In the genomic region with DNA sequence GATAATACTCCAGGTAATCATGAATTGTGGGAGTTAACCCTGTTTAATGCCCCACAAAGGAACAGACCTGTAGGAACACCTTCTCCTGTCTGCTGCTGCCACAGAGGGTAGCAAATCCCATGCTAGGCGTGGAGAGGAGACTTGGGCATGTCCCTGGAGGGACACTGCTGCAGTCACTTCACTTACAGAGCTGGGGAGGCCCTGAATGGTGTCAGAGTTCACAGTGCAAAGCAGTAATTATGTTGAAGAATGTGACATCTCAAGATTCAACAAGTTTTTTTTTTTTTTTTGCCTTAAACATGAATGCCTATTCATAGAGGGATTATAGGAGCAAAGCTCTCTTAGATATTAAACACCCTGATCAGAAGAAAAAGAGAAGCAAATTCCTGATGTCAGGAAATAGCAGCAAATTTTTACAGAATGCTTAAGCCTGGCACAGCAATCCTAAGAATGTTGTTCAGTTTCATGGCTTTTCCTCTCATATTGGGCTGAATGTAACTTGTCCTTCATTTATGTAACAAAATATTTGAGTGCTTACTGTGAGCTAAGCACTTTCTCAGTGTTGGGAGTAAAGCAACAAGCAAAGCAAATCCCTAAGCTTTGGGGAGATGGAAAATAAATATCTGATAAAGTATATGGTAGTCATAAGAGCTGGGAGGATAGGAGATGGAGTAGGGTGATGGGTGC, we compare ENCODE assay signal across 25 cellular contexts. TPM values are rescaled to one million over a fixed set of nuclear protein-coding genes. Genes with fewer than 3 reads are reported as not detected.
DNase-seq lines count a peak whose midpoint lies in the region; ATAC-seq and TF ChIP-seq lines count a peak whose summit lies in the region.
"Had no signal": no experiment of that assay in that cellular context is flagged by ENCODE, and none has a peak within 500 bp of the region (broad histone marks: within the 10 kb centered on the region; RNA-seq: fewer than 3 reads in every experiment).

No MANE protein-coding gene starts in this region.

- CTCF ChIA-PET in activated CD8-positive, alpha-beta T cell treated with anti-CD3 and anti-CD28 coated beads for 36 hours (lab: Charles Lee): interaction anchor here (1.3 to 1.7 kb wide), 3 partner anchors 10 to 35 kb away, joined by 3 to 6 read pairs (median 3); no protein-coding TSS in a partner anchor

- H3K27ac Mint-ChIP-seq in activated CD8-positive, alpha-beta T cell treated with anti-CD3 and anti-CD28 coated beads for 36 hours: no peak overlapping the region
- H3K27ac Mint-ChIP-seq: activated CD4-positive, alpha-beta T cell treated with anti-CD3 and anti-CD28 coated beads, Interleukin-2, amount 10 ng/mL, durations not matched to agents 24 days and 14 days; CD8-positive, alpha-beta T cell; dendritic cell treated with granulocyte-macrophage colony-stimulating factor and Interleukin-4, amounts not matched to agents 40 ng/mL and 50 ng/mL, for 4 days; natural killer cell; stimulated activated effector memory CD8-positive, alpha-beta T cell treated with anti-CD3 and anti-CD28 coated beads, Interleukin-12 subunit alpha, Interleukin-12 subunit beta, amount 100 ng/mL, for 72 hours; T-helper 17 cell had no signal

- H3F3A ChIP-seq in smooth muscle cell (ENCODE audit: low read depth): no peaks in the 10 kb centered on the region

- peaks cover 97% of the 10 kb centered on the region for H3K79me2 ChIP-seq in hepatocyte
- peaks cover 29% of the 10 kb centered on the region for H3K79me2 ChIP-seq in smooth muscle cell (ENCODE audit: low read depth)

- H3K9ac ChIP-seq in SK-N-MC (ENCODE audit: insufficient read length): no peak overlapping the region
- H3K9ac ChIP-seq in smooth muscle cell (ENCODE audit: low read depth): no peak overlapping the region

- no peak overlapping the region for H2AFZ ChIP-seq in hepatocyte
- no peak overlapping the region for H2AFZ ChIP-seq in smooth muscle cell (ENCODE audit: low read depth)

- 89% methylated on average over 1 of the region's 1 CpG for WGBS in hepatocyte (ENCODE audit: low lambda C conversion rate, missing lambda C conversion rate)
- WGBS in smooth muscle cell (ENCODE audit: low lambda C conversion rate): 69% methylated on average over 1 of the region's 1 CpG

- intact Hi-C loops in activated CD8-positive, alpha-beta T cell treated with anti-CD3 and anti-CD28 coated beads for 36 hours (cut with micrococcal nuclease): no loop called here

- H3K36me3 Mint-ChIP-seq in activated CD8-positive, alpha-beta T cell treated with anti-CD3 and anti-CD28 coated beads for 36 hours (ENCODE audit: low read depth): no peaks in the 10 kb centered on the region
- H3K36me3 Mint-ChIP-seq: CD8-positive, alpha-beta T cell; natural killer cell; stimulated activated effector memory CD8-positive, alpha-beta T cell treated with anti-CD3 and anti-CD28 coated beads, Interleukin-12 subunit alpha, Interleukin-12 subunit beta, amount 100 ng/mL, for 72 hours had no signal

- H3K9me3 ChIP-seq in SK-N-MC (ENCODE audit: low read depth, low read length) (no peaks in the 10 kb centered on the region), hepatocyte (ENCODE audit: low read depth) (no peaks in the 10 kb centered on the region), smooth muscle cell (replicated peaks; ENCODE audit: low read depth) (no peaks in the 10 kb centered on the region)
- H3K9me3 ChIP-seq: SJCRH30, testis had no signal

- TF ChIP-seq CTCF in hepatocyte (IDR thresholded peaks at IDR 0.05; ENCODE audit: poor library complexity) (no peak), smooth muscle cell (IDR thresholded peaks at IDR 0.05; ENCODE audit: borderline replicate concordance, insufficient read depth, poor library complexity, severe bottlenecking) (no peak), brain microvascular endothelial cell (IDR thresholded peaks at IDR 0.05; ENCODE audit: low read depth, low read length, missing control alignments) (no peak)
- TF ChIP-seq CTCF in activated CD8-positive, alpha-beta T cell treated with anti-CD3 and anti-CD28 coated beads for 36 hours (IDR thresholded peaks at IDR 0.05): no peak

- H3K4me2 ChIP-seq in hepatocyte (no peak overlapping the region), smooth muscle cell (peak overlapping the region; percentile 28)

- no peaks in the 10 kb centered on the region for H3K9me3 Mint-ChIP-seq in activated CD8-positive, alpha-beta T cell treated with anti-CD3 and anti-CD28 coated beads for 36 hours
- H3K9me3 Mint-ChIP-seq: activated CD4-positive, alpha-beta T cell treated with anti-CD3 and anti-CD28 coated beads, Interleukin-2, amount 10 ng/mL, durations not matched to agents 24 days and 14 days; CD8-positive, alpha-beta T cell; dendritic cell treated with granulocyte-macrophage colony-stimulating factor and Interleukin-4, amounts not matched to agents 40 ng/mL and 50 ng/mL, for 4 days; natural killer cell; stimulated activated effector memory CD8-positive, alpha-beta T cell treated with anti-CD3 and anti-CD28 coated beads, Interleukin-12 subunit alpha, Interleukin-12 subunit beta, amount 100 ng/mL, for 72 hours had no signal

- H3K27me3 ChIP-seq in hepatocyte: no peaks in the 10 kb centered on the region
- H3K27me3 ChIP-seq in smooth muscle cell (ENCODE audit: low read depth): no peaks in the 10 kb centered on the region
- no peaks in the 10 kb centered on the region for H3K27me3 ChIP-seq in brain microvascular endothelial cell (replicated peaks)
- H3K27me3 ChIP-seq: SJCRH30, testis had no signal

- no peak overlapping the region for H3K4me3 ChIP-seq in SK-N-MC
- H3K4me3 ChIP-seq in hepatocyte: no peak overlapping the region
- no peak overlapping the region for H3K4me3 ChIP-seq in smooth muscle cell
- H3K4me3 ChIP-seq in brain microvascular endothelial cell (ENCODE audit: low read depth, low read length): no peak overlapping the region
- H3K4me3 ChIP-seq: GM12878, SJCRH30, testis had no signal

- no peak for ATAC-seq in activated CD8-positive, alpha-beta T cell treated with anti-CD3 and anti-CD28 coated beads for 36 hours
- ATAC-seq: CD8-positive, alpha-beta T cell; GM12878; HepG2; natural killer cell; Panc1; stimulated activated effector memory CD8-positive, alpha-beta T cell treated with anti-CD3 and anti-CD28 coated beads, Interleukin-12 subunit alpha, Interleukin-12 subunit beta, amount 100 ng/mL, for 72 hours; T-helper 17 cell had no signal

- POLR2A ChIA-PET in activated CD8-positive, alpha-beta T cell treated with anti-CD3 and anti-CD28 coated beads for 36 hours (lab: Charles Lee): interaction anchor here (1.5 kb wide), 1 partner anchor 11 kb away, joined by 3 read pairs; no protein-coding TSS in a partner anchor

- H3K4me1 ChIP-seq in hepatocyte (ENCODE audit: insufficient read depth) (peaks cover 26% of the 10 kb centered on the region), smooth muscle cell (ENCODE audit: low read depth) (peaks cover 7% of the 10 kb centered on the region)
- H3K4me1 ChIP-seq: SJCRH30 had no signal

- peaks cover 4% of the 10 kb centered on the region for H3K4me1 Mint-ChIP-seq in activated CD8-positive, alpha-beta T cell treated with anti-CD3 and anti-CD28 coated beads for 36 hours (ENCODE audit: low read depth)
- H3K4me1 Mint-ChIP-seq: activated CD4-positive, alpha-beta T cell treated with anti-CD3 and anti-CD28 coated beads, Interleukin-2, amount 10 ng/mL, durations not matched to agents 24 days and 14 days; natural killer cell; stimulated activated effector memory CD8-positive, alpha-beta T cell treated with anti-CD3 and anti-CD28 coated beads, Interleukin-12 subunit alpha, Interleukin-12 subunit beta, amount 100 ng/mL, for 72 hours had no signal

- DNase-seq in GM03348 (ENCODE audit: low spot score): peak; percentile 44
- DNase-seq in SK-N-MC (ENCODE audit: low read depth, low spot score): no peak
- no peak for DNase-seq in hepatocyte (ENCODE audit: low spot score)
- DNase-seq in smooth muscle cell (lab: John Stamatoyannopoulos, UW; ENCODE audit: unreplicated experiment): no peak
- no peak for DNase-seq in activated CD8-positive, alpha-beta memory T cell treated with anti-CD3 and anti-CD28 coated beads, Interleukin-2, amount 50 U/mL, for 4 hours
- DNase-seq in hypothalamus (lab: John Stamatoyannopoulos, UW): no peak
- no peak for DNase-seq in activated CD8-positive, alpha-beta T cell treated with anti-CD3 and anti-CD28 coated beads for 36 hours
- no peak for DNase-seq in brain microvascular endothelial cell
- DNase-seq: activated CD4-positive, alpha-beta T cell treated with anti-CD3 and anti-CD28 coated beads, Interleukin-2, amount 10 ng/mL, durations not matched to agents 24 days and 14 days; AML-193; CD8-positive, alpha-beta T cell; glutamatergic neuron; natural killer cell; NCI-H1105 treated with DMSO at 0.1 percent for 48 hours; NCI-H2081; posterior cingulate gyrus; SJCRH30; stimulated activated CD4-positive, alpha-beta T cell treated with anti-CD3 and anti-CD28 coated beads, Interleukin-1b, Interleukin-23, amount 100 ng/mL, for 48 hours; T-helper 17 cell; testis had no signal

- 0 out of 2 replicates have a peak overlapping the region, but pooled peaks have one; percentile 16 for H3K27ac ChIP-seq in SK-N-MC
- H3K27ac ChIP-seq in hepatocyte: peak overlapping the region; percentile 2
- no peak overlapping the region for H3K27ac ChIP-seq in smooth muscle cell (ENCODE audit: low read depth)
- no peak overlapping the region for H3K27ac ChIP-seq in brain microvascular endothelial cell
- H3K27ac ChIP-seq: SJCRH30 had no signal

- in situ Hi-C loops in brain microvascular endothelial cell (cut with HindIII; ENCODE audit: low pct_ligation_motif_present, low sequenced_read_pairs): no loop called here

- H3K36me3 ChIP-seq in SK-N-MC (ENCODE audit: insufficient read depth, low read length): no peaks in the 10 kb centered on the region
- no peaks in the 10 kb centered on the region for H3K36me3 ChIP-seq in hepatocyte (replicated peaks; ENCODE audit: insufficient read depth, low read depth)
- no peaks in the 10 kb centered on the region for H3K36me3 ChIP-seq in smooth muscle cell (ENCODE audit: low read depth)
- H3K36me3 ChIP-seq in brain microvascular endothelial cell (replicated peaks): no peaks in the 10 kb centered on the region
- H3K36me3 ChIP-seq: SJCRH30 had no signal

- H4K20me1 ChIP-seq in hepatocyte (ENCODE audit: insufficient read depth, poor library complexity, severe bottlenecking) (peaks cover 4% of the 10 kb centered on the region), smooth muscle cell (ENCODE audit: low read depth) (peaks cover 5% of the 10 kb centered on the region)

- H3K27me3 Mint-ChIP-seq in activated CD8-positive, alpha-beta T cell treated with anti-CD3 and anti-CD28 coated beads for 36 hours: no peaks in the 10 kb centered on the region
- H3K27me3 Mint-ChIP-seq: activated CD4-positive, alpha-beta T cell treated with anti-CD3 and anti-CD28 coated beads, Interleukin-2, amount 10 ng/mL, durations not matched to agents 24 days and 14 days; dendritic cell treated with granulocyte-macrophage colony-stimulating factor and Interleukin-4, amounts not matched to agents 40 ng/mL and 50 ng/mL, for 4 days had no signal

- H3K9me2 ChIP-seq in hepatocyte (replicated peaks; ENCODE audit: insufficient read depth): no peaks in the 10 kb centered on the region

- no peak overlapping the region for H3K4me3 Mint-ChIP-seq in activated CD8-positive, alpha-beta T cell treated with anti-CD3 and anti-CD28 coated beads for 36 hours
- H3K4me3 Mint-ChIP-seq: activated CD4-positive, alpha-beta T cell treated with anti-CD3 and anti-CD28 coated beads, Interleukin-2, amount 10 ng/mL, durations not matched to agents 24 days and 14 days; CD8-positive, alpha-beta T cell; dendritic cell treated with granulocyte-macrophage colony-stimulating factor and Interleukin-4, amounts not matched to agents 40 ng/mL and 50 ng/mL, for 4 days; natural killer cell; stimulated activated effector memory CD8-positive, alpha-beta T cell treated with anti-CD3 and anti-CD28 coated beads, Interleukin-12 subunit alpha, Interleukin-12 subunit beta, amount 100 ng/mL, for 72 hours; T-helper 17 cell had no signal

RNA-seq across cellular contexts. Expression of a gene that starts 45.0 kb away (rescaled TPM):
- total RNA-seq in hepatocyte: 37.3 and 40.6 TPM in 2 replicates
- 15.5 and 19.5 TPM in 2 replicates for polyA plus RNA-seq in hepatocyte
- total RNA-seq in smooth muscle cell: 24.1 and 31.1 TPM in 2 replicates
- polyA plus RNA-seq in smooth muscle cell: 5.7 and 7.6 TPM in 2 replicates
- 1 to 10 TPM; 3.6 to 4.1 TPM for total RNA-seq in activated CD8-positive, alpha-beta T cell treated with anti-CD3 and anti-CD28 coated beads for 36 hours

Comparison
In these comparisons a context has a peak if more than half of its experiments do, and no peak if none do; other contexts are left out.
1. H3K27ac ChIP-seq: peak in SK-N-MC (single experiment) and hepatocyte (single experiment); none in smooth muscle cell (single experiment) and brain microvascular endothelial cell (single experiment).